10 cellular contexts compared by ENCODE assay signal in genomic region chr20:25685276-25686080, GRCh38. TPM values are rescaled to one million over a fixed set of nuclear protein-coding genes. Genes with fewer than 3 reads are reported as not detected.
DNase-seq lines count a peak whose midpoint lies in the region; ATAC-seq and TF ChIP-seq lines count a peak whose summit lies in the region.
"Had no signal": no experiment of that assay in that cellular context is flagged by ENCODE, and none has a peak within 500 bp of the region (broad histone marks: within the 10 kb centered on the region; RNA-seq: fewer than 3 reads in every experiment).

No MANE protein-coding gene starts in this region.

- H3K36me3 Mint-ChIP-seq in MCF 10A (ENCODE audit: insufficient read depth, unreplicated experiment): peaks cover 72% of the 10 kb centered on the region

- H2AFZ ChIP-seq in DND-41 (ENCODE audit: low read depth, low read length): no peak overlapping the region

- peaks cover 56% of the 10 kb centered on the region for H3K36me3 ChIP-seq in DND-41 (ENCODE audit: insufficient read depth, low read length)
- H3K36me3 ChIP-seq in WERI-Rb-1: peaks cover 15% of the 10 kb centered on the region
- peaks cover 3 to 51% (median 9%) of the 10 kb centered on the region in 4 donors for H3K36me3 ChIP-seq in upper lobe of left lung

- TF ChIP-seq CTCF in DND-41 (IDR thresholded peaks at IDR 0.05; ENCODE audit: borderline replicate concordance, extremely low read depth, low read length, poor library complexity, severe bottlenecking) (peak; percentile 50), WERI-Rb-1 (IDR thresholded peaks at IDR 0.05; ENCODE audit: low read depth, low read length) (peak; percentile 43; the same call in 1 of the 2 replicates), MCF 10A (IDR thresholded peaks at IDR 0.05; ENCODE audit: unreplicated experiment) (no peak), upper lobe of left lung (IDR thresholded peaks at IDR 0.05) (no peak)

- H4K20me1 ChIP-seq in DND-41 (ENCODE audit: insufficient read depth, low read length): no peaks in the 10 kb centered on the region

- CTCF ChIA-PET in MCF 10A (lab: Yijun Ruan, JAX): no interaction called here

- H3K4me2 ChIP-seq in DND-41 (ENCODE audit: insufficient read depth, low read length): no peak overlapping the region

- POLR2A ChIA-PET in MCF 10A (lab: Yijun Ruan, JAX): interaction anchor here (0.7 kb wide), 2 partner anchors 9 to 46 kb away, joined by 3 to 6 read pairs; no protein-coding TSS in a partner anchor

- no peak for TF ChIP-seq POLR2A in upper lobe of left lung (IDR thresholded peaks at IDR 0.05)

- H3K9me3 Mint-ChIP-seq in MCF 10A (ENCODE audit: unreplicated experiment): peaks cover 4% of the 10 kb centered on the region

- H3K9ac ChIP-seq in DND-41 (ENCODE audit: low read depth, low read length): peak overlapping the region; percentile 23; the same call in 1 of the 2 replicates

- intact Hi-C loops in MCF 10A (cut with micrococcal nuclease): no loop called here

- peak; percentile 49 for ATAC-seq in DND-41 (ENCODE audit: insufficient read depth, low read depth)
- ATAC-seq in GM19395 (IDR thresholded peaks at IDR 0.05; ENCODE audit: unreplicated experiment): peak; percentile 84
- ATAC-seq in HG03045 (IDR thresholded peaks at IDR 0.05; ENCODE audit: unreplicated experiment): peak; percentile 79
- ATAC-seq in upper lobe of left lung (ENCODE audit: low FRiP score in 2 of 2): no peak

- 84 to 90% methylated on average over 7 to 9 of the region's 9 CpGs for whole genome bisulfite sequencing in upper lobe of left lung, 2 donors

- H3K4me1 Mint-ChIP-seq in MCF 10A (ENCODE audit: insufficient read depth, unreplicated experiment): no peaks in the 10 kb centered on the region

- no peaks in the 10 kb centered on the region for H3K27me3 Mint-ChIP-seq in MCF 10A (ENCODE audit: insufficient read depth, unreplicated experiment)

- H3K9me3 ChIP-seq in DND-41 (ENCODE audit: insufficient read depth, low read length, severe bottlenecking): peaks cover 4% of the 10 kb centered on the region
- no peaks in the 10 kb centered on the region for H3K9me3 ChIP-seq in WERI-Rb-1 (ENCODE audit: severe bottlenecking)
- H3K9me3 ChIP-seq in upper lobe of left lung: no peaks in the 10 kb centered on the region

- H3K27ac Mint-ChIP-seq in MCF 10A (ENCODE audit: low read depth, unreplicated experiment): no peak overlapping the region
- H3K27ac Mint-ChIP-seq: nephron had no signal

- H3K4me3 Mint-ChIP-seq in MCF 10A (ENCODE audit: unreplicated experiment): no peak overlapping the region
- H3K4me3 Mint-ChIP-seq: nephron had no signal

- H3K27me3 ChIP-seq in DND-41 (ENCODE audit: insufficient read depth, low read length, poor library complexity) (no peaks in the 10 kb centered on the region), WERI-Rb-1 (ENCODE audit: insufficient read depth, low read depth, severe bottlenecking) (no peaks in the 10 kb centered on the region), upper lobe of left lung (no peaks in the 10 kb centered on the region)

- peak overlapping the region; percentile 73 for H3K27ac ChIP-seq in DND-41 (ENCODE audit: low read length)
- peak overlapping the region; percentile 30 for H3K27ac ChIP-seq in WERI-Rb-1
- no peak overlapping the region for H3K27ac ChIP-seq in upper lobe of left lung
- H3K27ac ChIP-seq: C4-2B had no signal

- H3K4me1 ChIP-seq in DND-41 (ENCODE audit: insufficient read depth, low read length): peaks cover 52% of the 10 kb centered on the region
- no peaks in the 10 kb centered on the region for H3K4me1 ChIP-seq in upper lobe of left lung

- no peak for TF ChIP-seq EP300 in upper lobe of left lung (IDR thresholded peaks at IDR 0.05)

- H3K79me2 ChIP-seq in DND-41 (ENCODE audit: insufficient read depth, low read length): peaks cover 33% of the 10 kb centered on the region

- peak; percentile 59 for DNase-seq in DND-41
- peak; percentile 42 for DNase-seq in WERI-Rb-1
- DNase-seq in SK-N-DZ (ENCODE audit: low spot score): no peak
- DNase-seq in MCF 10A (ENCODE audit: unreplicated experiment): no peak
- no peak for DNase-seq in upper lobe of left lung
- no peak for DNase-seq in GM19240 (ENCODE audit: insufficient read length, low spot score)

- H3K4me3 ChIP-seq in DND-41 (ENCODE audit: low read depth in 1 of 2, low read length in 2 of 2): no peak overlapping the region
- no peak overlapping the region for H3K4me3 ChIP-seq in WERI-Rb-1 (ENCODE audit: low read depth, low read length)
- H3K4me3 ChIP-seq in upper lobe of left lung: no peak overlapping the region

- no TSS peak for BruUV-seq in MCF 10A (replicated peaks; lab: Mats Ljungman, UMichigan)

RNA-seq across cellular contexts. Expression of gene ZNF337, which starts 11.2 kb away (rescaled TPM):
- polyA plus RNA-seq in SK-N-DZ (2014; cell fraction: cytosol; rRNA removed): 20.6 and 23.3 TPM in 2 replicates
- polyA plus RNA-seq in SK-N-DZ (2014; cell fraction: nucleus; rRNA removed): 57.0 and 61.1 TPM in 2 replicates
- total RNA-seq in MCF 10A (2022) (19.5 and 23.0 TPM in 2 replicates), upper lobe of left lung (10 to 100 TPM; 10.8 to 41.9 (median 14.5) TPM)

Comparison
In these comparisons a context has a peak if more than half of its experiments do, and no peak if none do; other contexts are left out.
1. ATAC-seq: peak in DND-41 (single experiment), GM19395 (single experiment) and HG03045 (single experiment); none in upper lobe of left lung (0 of 2).
2. DNase-seq: peak in DND-41 (single experiment) and WERI-Rb-1 (single experiment); none in SK-N-DZ (single experiment), MCF 10A (single experiment), upper lobe of left lung (0 of 2) and GM19240 (single experiment).
3. H3K27ac ChIP-seq: peak in DND-41 (single experiment) and WERI-Rb-1 (single experiment); none in upper lobe of left lung (0 of 4).
4. CTCF ChIP-seq: peak in DND-41 (single experiment) and WERI-Rb-1 (single experiment); none in MCF 10A (single experiment) and upper lobe of left lung (0 of 6).